8 cellular contexts compared by ENCODE assay signal in genomic region chrX:16785247-16786138, GRCh38. TPM values are rescaled to one million over a fixed set of nuclear protein-coding genes. Genes with fewer than 3 reads are reported as not detected.
DNase-seq lines count a peak whose midpoint lies in the region; ATAC-seq, FAIRE-seq and TF ChIP-seq lines count a peak whose summit lies in the region.

No MANE protein-coding gene starts in this region.

- no peaks in the 10 kb centered on the region for H3K36me3 Mint-ChIP-seq in astrocyte (ENCODE audit: low read depth, unreplicated experiment)

- peak overlapping the region; percentile 67 for H3K9ac ChIP-seq in HUES48 (ENCODE audit: low read depth, low read length)
- H3K9ac ChIP-seq in astrocyte (ENCODE audit: low read length): peak overlapping the region; percentile 83
- H3K9ac ChIP-seq in liver (ENCODE audit: low read depth in 1 of 2, low read length in 2 of 2): peak overlapping the region in 1 of 2 donors; percentile 43

- peak overlapping the region; percentile 94 for H3K4me3 Mint-ChIP-seq in astrocyte (ENCODE audit: unreplicated experiment)

- H3K4me3 ChIP-seq in AG04450 (ENCODE audit: low read depth, low read length) (peak overlapping the region; percentile 72), HUES48 (ENCODE audit: low read depth, low read length) (peak overlapping the region; percentile 90), astrocyte (ENCODE audit: insufficient read depth, low read depth, low read length) (peak overlapping the region; percentile 78), liver (ENCODE audit: low read depth in 1 of 3, low read length in 3 of 3) (peak overlapping the region; percentile 63 to 88 (median 88)), suprapubic skin (peak overlapping the region; percentile 69)

- H3K36me3 ChIP-seq in HUES48 (ENCODE audit: control insufficient read depth, insufficient read depth, low read length) (peaks cover 23% of the 10 kb centered on the region), astrocyte (ENCODE audit: insufficient read depth, low read length) (no peaks in the 10 kb centered on the region), liver (ENCODE audit: control insufficient read depth in 4 of 4, insufficient read depth in 3 of 4, low read depth in 1 of 4, low read length in 3 of 4) (peaks cover 0 to under 1% (median under 1%) of the 10 kb centered on the region in 4 donors), suprapubic skin (no peaks in the 10 kb centered on the region)

- H3K27me3 Mint-ChIP-seq in astrocyte (ENCODE audit: low read depth, unreplicated experiment): no peaks in the 10 kb centered on the region

- H3K9me3 ChIP-seq in AG04450 (ENCODE audit: control insufficient read depth, insufficient read depth, low read length) (no peaks in the 10 kb centered on the region), HUES48 (ENCODE audit: control insufficient read depth, insufficient read depth, low read length) (no peaks in the 10 kb centered on the region), astrocyte (ENCODE audit: insufficient read depth, low read depth, low read length) (no peaks in the 10 kb centered on the region), liver (ENCODE audit: control insufficient read depth in 4 of 4, low read length in 3 of 4) (no peaks in the 10 kb centered on the region), suprapubic skin (no peaks in the 10 kb centered on the region)

- no peak for TF ChIP-seq EP300 in suprapubic skin (IDR thresholded peaks at IDR 0.05)

- WGBS in liver: 16% methylated on average over 39 of the region's 39 CpGs
- 15% methylated on average over 39 of the region's 39 CpGs for WGBS in suprapubic skin

- POLR2A ChIA-PET in AG04450 (lab: Yijun Ruan, JAX): interaction anchor here (0.6 kb wide), 1 partner anchor 17 kb away, joined by 7 read pairs; no protein-coding TSS in a partner anchor

- peak overlapping the region; percentile 91 for H3K27ac Mint-ChIP-seq in astrocyte (ENCODE audit: unreplicated experiment)

- no peaks in the 10 kb centered on the region for H3K4me1 Mint-ChIP-seq in astrocyte (ENCODE audit: low read depth, unreplicated experiment)

- no peak for FAIRE-seq in astrocyte (lab: Jason Lieb, UNC)

- CTCF ChIA-PET in AG04450 (lab: Charles Lee): no interaction called here

- H3K27me3 ChIP-seq in AG04450 (ENCODE audit: control insufficient read depth, insufficient read depth, low read length) (no peaks in the 10 kb centered on the region), HUES48 (ENCODE audit: control insufficient read depth, insufficient read depth, low read length) (no peaks in the 10 kb centered on the region), astrocyte (ENCODE audit: insufficient read depth, low read length) (no peaks in the 10 kb centered on the region), liver (ENCODE audit: control insufficient read depth in 4 of 4, insufficient read depth in 4 of 4, low read length in 3 of 4) (no peaks in the 10 kb centered on the region), suprapubic skin (no peaks in the 10 kb centered on the region)

- H3K4me2 ChIP-seq in astrocyte (ENCODE audit: low read length): peak overlapping the region; percentile 90

- no peak overlapping the region for H3K27ac ChIP-seq in AG04450 (ENCODE audit: low read depth, low read length)
- peak overlapping the region; percentile 26 for H3K27ac ChIP-seq in HUES48 (ENCODE audit: low read depth, low read length)
- H3K27ac ChIP-seq in astrocyte (ENCODE audit: low read depth, low read length): no peak overlapping the region
- no peak overlapping the region for H3K27ac ChIP-seq in liver (ENCODE audit: low read depth in 1 of 2, low read length in 2 of 2)
- H3K27ac ChIP-seq in suprapubic skin: no peak overlapping the region

- ATAC-seq in HG02870 (IDR thresholded peaks at IDR 0.05; ENCODE audit: unreplicated experiment): no peak

- peaks cover 5% of the 10 kb centered on the region for H4K20me1 ChIP-seq in astrocyte (ENCODE audit: insufficient read depth, low read length)

- DNase-seq in AG04450 (ENCODE audit: low read depth, low spot score) (no peak), astrocyte (ENCODE audit: low read depth) (no peak), suprapubic skin (ENCODE audit: low spot score in 2 of 2) (peak in 1 of 2 donors; percentile 68), NCI-H1048 (lab: John Stamatoyannopoulos, UW) (no peak), SIG-M5 (lab: John Stamatoyannopoulos, UW) (no peak)

- peaks cover 10% of the 10 kb centered on the region for H3K4me1 ChIP-seq in HUES48 (ENCODE audit: control insufficient read depth, insufficient read depth, low read length)
- H3K4me1 ChIP-seq in astrocyte (ENCODE audit: insufficient read depth, low read length): peaks cover 6% of the 10 kb centered on the region
- peaks cover 2 to 21% (median 12%) of the 10 kb centered on the region in 4 donors for H3K4me1 ChIP-seq in liver (ENCODE audit: control insufficient read depth in 4 of 4, insufficient read depth in 4 of 4, low read length in 3 of 4)
- H3K4me1 ChIP-seq in suprapubic skin: peaks cover 9% of the 10 kb centered on the region

- no peaks in the 10 kb centered on the region for H3K9me3 Mint-ChIP-seq in astrocyte (ENCODE audit: unreplicated experiment)

- no peak for TF ChIP-seq RAD21 in liver (IDR thresholded peaks at IDR 0.05)

- peak overlapping the region; percentile 80 for H2AFZ ChIP-seq in astrocyte (ENCODE audit: low read depth, low read length)

- no peak for TF ChIP-seq POLR2A in suprapubic skin (IDR thresholded peaks at IDR 0.05)

- H3K79me2 ChIP-seq in astrocyte (ENCODE audit: insufficient read depth, low read length): peaks cover 28% of the 10 kb centered on the region

- TF ChIP-seq CTCF in AG04450 (IDR thresholded peaks at IDR 0.05; ENCODE audit: low read depth, low read length) (no peak), astrocyte (IDR thresholded peaks at IDR 0.05; ENCODE audit: insufficient read depth, low read depth, low read length) (no peak), liver (IDR thresholded peaks at IDR 0.05; ENCODE audit: low read depth, low read length, missing input control) (no peak), suprapubic skin (IDR thresholded peaks at IDR 0.05) (no peak)

TF ChIP-seq in liver, 16 proteins besides CTCF, POLR2A, EP300 and RAD21:
- TF ChIP-seq ZBTB33 (IDR thresholded peaks at IDR 0.05) (no peak), TAF1 (conservative IDR thresholded peaks at IDR 0.05) (no peak), RXRA (IDR thresholded peaks at IDR 0.05) (peak in 1 of 2 donors; percentile 20), ATF3 (IDR thresholded peaks at IDR 0.05) (no peak)

RNA-seq across cellular contexts. Expression of gene TXLNG, which starts 0.8 kb away (rescaled TPM):
- 10.0 and 15.4 TPM in 2 replicates for polyA plus RNA-seq in AG04450 (2011; rRNA removed)
- polyA minus RNA-seq in AG04450 (2011; rRNA and poly(A)+ RNA removed): 3.9 and 6.7 TPM in 2 replicates
- 8.1 and 9.8 TPM in 2 replicates for total RNA-seq in astrocyte
- total RNA-seq in liver: 1 to 10 TPM; 6.0 to 7.4 TPM
- polyA plus RNA-seq in liver: 1 to 10 TPM; 3.7 to 4.1 TPM
- 10 to 100 TPM in 3 of 4 donors, 1 to 10 TPM in 1; 8.6 to 15.5 (median 14.5) TPM for total RNA-seq in suprapubic skin
